15 cellular contexts compared by ENCODE assay signal in genomic region chr19:45920458-45920857, GRCh38. TPM values are rescaled to one million over a fixed set of nuclear protein-coding genes. Genes with fewer than 3 reads are reported as not detected.
DNase-seq lines count a peak whose midpoint lies in the region; ATAC-seq, FAIRE-seq and TF ChIP-seq lines count a peak whose summit lies in the region.
"Had no signal": no experiment of that assay in that cellular context is flagged by ENCODE, and none has a peak within 500 bp of the region (broad histone marks: within the 10 kb centered on the region; RNA-seq: fewer than 3 reads in every experiment).

No MANE protein-coding gene starts in this region.

- TF ChIP-seq POLR2A in HepG2 (IDR thresholded peaks at IDR 0.05; ENCODE audit: insufficient read depth in 1 of 2, low read depth in 2 of 2, low read length in 2 of 2), result no peak
- no peak for TF ChIP-seq POLR2A in right lobe of liver (IDR thresholded peaks at IDR 0.05)

- H3K4me2 ChIP-seq in HepG2 (ENCODE audit: low read depth, low read length), result peak overlapping the region; percentile 72

- H3K27ac Mint-ChIP-seq in activated T-helper 1 cell treated with anti-CD3 and anti-CD28 coated beads, Interleukin-12 subunit alpha, Interleukin-12 subunit beta, Interleukin-2, Interleukin-4 antibody, amounts not matched to agents 30 ng/mL and 10 ng/mL and 1 ng/mL, durations not matched to agents 14 hours and 24 hours and 36 hours, result no peak overlapping the region

- no peak overlapping the region for H3K9ac ChIP-seq in HepG2 (ENCODE audit: insufficient read depth, low read depth, low read length)

- peak overlapping the region; percentile 5 for H3K4me3 Mint-ChIP-seq in activated T-helper 1 cell treated with anti-CD3 and anti-CD28 coated beads, Interleukin-12 subunit alpha, Interleukin-12 subunit beta, Interleukin-2, Interleukin-4 antibody, amounts not matched to agents 30 ng/mL and 10 ng/mL and 1 ng/mL, durations not matched to agents 14 hours and 24 hours and 36 hours

- peaks cover 9% of the 10 kb centered on the region for H3K27me3 Mint-ChIP-seq in activated T-helper 1 cell treated with anti-CD3 and anti-CD28 coated beads, Interleukin-12 subunit alpha, Interleukin-12 subunit beta, Interleukin-2, Interleukin-4 antibody, amounts not matched to agents 30 ng/mL and 10 ng/mL and 1 ng/mL, durations not matched to agents 14 hours and 24 hours and 36 hours (ENCODE audit: insufficient read depth)

- no peak for TF ChIP-seq CTCF in HepG2 (CRISPR knock-in tag; IDR thresholded peaks at IDR 0.05)
- TF ChIP-seq CTCF in right lobe of liver (IDR thresholded peaks at IDR 0.05), result no peak

- in situ Hi-C loops in HepG2 (cut with HindIII; ENCODE audit: extremely low pct_ligation_motif_present, low pct_unique_long_range_greater_than_20kb), result no loop called here

- DNase-seq in HepG2 (ENCODE audit: low spot score) (no peak), right lobe of liver (no peak), HuH-7.5 (ENCODE audit: low spot score) (no peak)
- DNase-seq in activated T-helper 1 cell treated with anti-CD3 and anti-CD28 coated beads, Interleukin-12 subunit alpha, Interleukin-12 subunit beta, Interleukin-2, Interleukin-4 antibody, amounts not matched to agents 30 ng/mL and 10 ng/mL and 1 ng/mL, durations not matched to agents 14 hours and 24 hours and 36 hours (ENCODE audit: low spot score), result no peak
- DNase-seq: activated naive CD4-positive, alpha-beta T cell treated with anti-CD3 and anti-CD28 coated beads, Interleukin-2, amount 50 U/mL, for 16 hours; erythroblast; KG1; NCI-H187 treated with DMSO at 0.1 percent for 48 hours; sigmoid colon had no signal

- no peaks in the 10 kb centered on the region for H3K9me3 Mint-ChIP-seq in activated T-helper 1 cell treated with anti-CD3 and anti-CD28 coated beads, Interleukin-12 subunit alpha, Interleukin-12 subunit beta, Interleukin-2, Interleukin-4 antibody, amounts not matched to agents 30 ng/mL and 10 ng/mL and 1 ng/mL, durations not matched to agents 14 hours and 24 hours and 36 hours

- no peak overlapping the region for H2AFZ ChIP-seq in HepG2 (ENCODE audit: low read length)

- BruUV-seq in HepG2 (replicated peaks; lab: Mats Ljungman, UMichigan), result no TSS peak

- TF ChIP-seq EP300 in HepG2 (IDR thresholded peaks at IDR 0.05; ENCODE audit: low read depth in 2 of 2, low read length in 2 of 2) (no peak), HepG2 (CRISPR knock-in tag; IDR thresholded peaks at IDR 0.05; ENCODE audit: borderline replicate concordance) (no peak)

- no peak overlapping the region for H3K27ac ChIP-seq in HepG2 (ENCODE audit: extremely low read length, insufficient read depth, low read length)
- H3K27ac ChIP-seq in right lobe of liver, result no peak overlapping the region
- H3K27ac ChIP-seq in temporal lobe (ENCODE audit: low read depth, low read length), result peak overlapping the region; percentile 75
- H3K27ac ChIP-seq: sigmoid colon had no signal

- H3K4me3 ChIP-seq in HepG2 (replicated peaks in 1 of 3; ENCODE audit: insufficient read depth in 1 of 3, low read depth in 2 of 3, low read length in 3 of 3) (peak overlapping the region in 1 of 3 experiments; percentile 37; a peak in 1 of 6 replicates), right lobe of liver (no peak overlapping the region)
- H3K4me3 ChIP-seq: sigmoid colon had no signal

- no peaks in the 10 kb centered on the region for H3K79me2 ChIP-seq in HepG2 (ENCODE audit: insufficient read depth, low read length)

- no peaks in the 10 kb centered on the region for H4K20me1 ChIP-seq in HepG2 (ENCODE audit: insufficient read depth, low read length)

- intact Hi-C loops in HepG2 (cut with micrococcal nuclease; ENCODE audit: unreplicated experiment) (loop anchor here (10.0 kb wide), 1 partner anchor 74 kb away; the partner anchor contains the start of gene CCDC61), right lobe of liver (cut with DNase I) (no loop called here)
- intact Hi-C loops in activated T-helper 1 cell treated with anti-CD3 and anti-CD28 coated beads, Interleukin-12 subunit alpha, Interleukin-12 subunit beta, Interleukin-2, Interleukin-4 antibody, amounts not matched to agents 30 ng/mL and 10 ng/mL and 1 ng/mL, durations not matched to agents 14 hours and 24 hours and 36 hours (cut with micrococcal nuclease), result no loop called here

- no peaks in the 10 kb centered on the region for H3K9me3 ChIP-seq in HepG2 (ENCODE audit: low read length)
- no peaks in the 10 kb centered on the region for H3K9me3 ChIP-seq in right lobe of liver
- H3K9me3 ChIP-seq: sigmoid colon had no signal

- H3K4me1 ChIP-seq in HepG2 (ENCODE audit: insufficient read depth, low read length), result peaks cover 24% of the 10 kb centered on the region
- no peaks in the 10 kb centered on the region for H3K4me1 ChIP-seq in right lobe of liver
- H3K4me1 ChIP-seq: sigmoid colon had no signal

- WGBS in HepG2 (ENCODE audit: low lambda C conversion rate), result 41% methylated on average over 8 of the region's 8 CpGs
- 63% methylated on average over 3 of the region's 8 CpGs for WGBS in right lobe of liver (ENCODE audit: insufficient coverage, low coverage, low lambda C conversion rate, missing lambda C conversion rate)

- peaks cover 0 to 11% of the 10 kb centered on the region in 2 experiments; a peak in 2 of 5 replicates for H3K27me3 ChIP-seq in HepG2 (ENCODE audit: control insufficient read depth in 1 of 2, insufficient read depth in 2 of 2, low read length in 2 of 2)
- H3K27me3 ChIP-seq in right lobe of liver, result no peaks in the 10 kb centered on the region

- no peak for FAIRE-seq in HepG2 (lab: Jason Lieb, UNC)

- no peaks in the 10 kb centered on the region for H3K36me3 ChIP-seq in HepG2 (replicated peaks in 1 of 2; ENCODE audit: control insufficient read depth in 1 of 2, insufficient read depth in 2 of 2, low read length in 2 of 2)
- no peaks in the 10 kb centered on the region for H3K36me3 ChIP-seq in right lobe of liver
- H3K36me3 ChIP-seq: sigmoid colon had no signal

- CTCF ChIA-PET in HepG2 (lab: Yijun Ruan, JAX; ENCODE audit: low intra/inter-chr PET ratio, low total read pairs), result no interaction called here

- ATAC-seq in HepG2 (no peak), right lobe of liver (no peak), HG03039 (IDR thresholded peaks at IDR 0.05; ENCODE audit: unreplicated experiment) (no peak)
- ATAC-seq: activated CD4-positive, CD25-positive, alpha-beta regulatory T cell treated with anti-CD3 and anti-CD28 coated beads, Interleukin-2, amount 50 U/mL, for 24 hours; SK-N-SH treated with all-trans-retinoic acid at 6 μM for 48 hours had no signal

- no peak for TF ChIP-seq RAD21 in HepG2 (CRISPR knock-in tag; IDR thresholded peaks at IDR 0.05)

- H3K4me1 Mint-ChIP-seq in activated T-helper 1 cell treated with anti-CD3 and anti-CD28 coated beads, Interleukin-12 subunit alpha, Interleukin-12 subunit beta, Interleukin-2, Interleukin-4 antibody, amounts not matched to agents 30 ng/mL and 10 ng/mL and 1 ng/mL, durations not matched to agents 14 hours and 24 hours and 36 hours (ENCODE audit: low read depth), result peaks cover 38% of the 10 kb centered on the region

- no peaks in the 10 kb centered on the region for H3K36me3 Mint-ChIP-seq in activated T-helper 1 cell treated with anti-CD3 and anti-CD28 coated beads, Interleukin-12 subunit alpha, Interleukin-12 subunit beta, Interleukin-2, Interleukin-4 antibody, amounts not matched to agents 30 ng/mL and 10 ng/mL and 1 ng/mL, durations not matched to agents 14 hours and 24 hours and 36 hours (ENCODE audit: low read depth)

- POLR2A ChIA-PET in HepG2 (lab: Yijun Ruan, JAX), result no interaction called here

RNA-seq across cellular contexts. Expression of gene NANOS2, which starts 5.9 kb away (rescaled TPM):
- total RNA-seq in HepG2 (2016; rRNA removed; fragmentation: Illumina TruSeq; extraction: Trizol) (not detected in 2 replicates), right lobe of liver (not detected), temporal lobe (not detected)
- total RNA-seq in HepG2 (2016; cell fraction: cytosol; rRNA removed; fragmentation: Illumina TruSeq; extraction: Trizol; ENCODE audit: low read depth), result not detected in 2 replicates
- not detected in 2 replicates for total RNA-seq in HepG2 (2016; cell fraction: insoluble cytoplasmic fraction; rRNA removed; fragmentation: Illumina TruSeq; extraction: Trizol)
- not detected in 2 replicates for total RNA-seq in HepG2 (2016; cell fraction: membrane; rRNA removed; fragmentation: Illumina TruSeq; extraction: Trizol)
- total RNA-seq in HepG2 (2016; cell fraction: nucleus; rRNA removed; fragmentation: Illumina TruSeq; extraction: Trizol), result not detected in 2 replicates
- not detected in 2 replicates for polyA plus RNA-seq in HepG2 (2011; rRNA removed)
- not detected in 2 replicates for polyA plus RNA-seq in HepG2 (2011; cell fraction: cytosol; rRNA removed)
- 0.07 TPM in 1 of 2 replicates, not detected in the other for polyA plus RNA-seq in HepG2 (2011; cell fraction: nucleus; rRNA removed)
- polyA plus RNA-seq in HepG2 (2012), result not detected in 2 replicates
- polyA plus RNA-seq in HepG2 (2016; cell fraction: cytosol; fragmentation: Illumina TruSeq; extraction: Trizol; ENCODE audit: low read depth), result not detected in 2 replicates
- not detected in 2 replicates for polyA plus RNA-seq in HepG2 (2016; cell fraction: insoluble cytoplasmic fraction; fragmentation: Illumina TruSeq; extraction: Trizol; ENCODE audit: low read depth)
- polyA plus RNA-seq in HepG2 (2016; cell fraction: membrane; fragmentation: Illumina TruSeq; extraction: Trizol; ENCODE audit: low read depth), result not detected in 2 replicates
- polyA plus RNA-seq in HepG2 (2016; cell fraction: nucleus; fragmentation: Illumina TruSeq; extraction: Trizol; ENCODE audit: insufficient read depth, low read depth), result not detected in 2 replicates
- not detected in 2 replicates for polyA minus RNA-seq in HepG2 (2011; rRNA and poly(A)+ RNA removed; ENCODE audit: low replicate concordance)
- polyA minus RNA-seq in HepG2 (2011; cell fraction: cytosol; rRNA and poly(A)+ RNA removed), result not detected in 2 replicates
- not detected in 2 replicates for polyA minus RNA-seq in HepG2 (2011; cell fraction: nucleus; rRNA and poly(A)+ RNA removed)
- not detected in 2 replicates for total RNA-seq in activated T-helper 1 cell treated with anti-CD3 and anti-CD28 coated beads, Interleukin-12 subunit alpha, Interleukin-12 subunit beta, Interleukin-2, Interleukin-4 antibody, amounts not matched to agents 30 ng/mL and 10 ng/mL and 1 ng/mL, durations not matched to agents 14 hours and 24 hours and 36 hours
- total RNA-seq: cerebellum, lower leg skin, sigmoid colon had no signal

RNA-seq across cellular contexts. Expression of gene MYPOP, which starts 18.0 kb away (rescaled TPM):
- 2.7 TPM in 2 replicates for total RNA-seq in HepG2 (2016; rRNA removed; fragmentation: Illumina TruSeq; extraction: Trizol)
- 4.3 and 5.1 TPM in 2 replicates for total RNA-seq in HepG2 (2016; cell fraction: cytosol; rRNA removed; fragmentation: Illumina TruSeq; extraction: Trizol; ENCODE audit: low read depth)
- 1.9 and 2.9 TPM in 2 replicates for total RNA-seq in HepG2 (2016; cell fraction: insoluble cytoplasmic fraction; rRNA removed; fragmentation: Illumina TruSeq; extraction: Trizol)
- total RNA-seq in HepG2 (2016; cell fraction: membrane; rRNA removed; fragmentation: Illumina TruSeq; extraction: Trizol), result 9.0 and 9.5 TPM in 2 replicates
- total RNA-seq in HepG2 (2016; cell fraction: nucleus; rRNA removed; fragmentation: Illumina TruSeq; extraction: Trizol), result 2.3 and 2.8 TPM in 2 replicates
- 2.2 and 2.3 TPM in 2 replicates for polyA plus RNA-seq in HepG2 (2011; rRNA removed)
- 1.5 and 1.6 TPM in 2 replicates for polyA plus RNA-seq in HepG2 (2011; cell fraction: cytosol; rRNA removed)
- polyA plus RNA-seq in HepG2 (2011; cell fraction: nucleus; rRNA removed), result 5.0 and 5.9 TPM in 2 replicates
- polyA plus RNA-seq in HepG2 (2012), result 5.1 and 6.0 TPM in 2 replicates
- 21.8 and 22.7 TPM in 2 replicates for polyA plus RNA-seq in HepG2 (2016; cell fraction: cytosol; fragmentation: Illumina TruSeq; extraction: Trizol; ENCODE audit: low read depth)
- 6.5 and 9.2 TPM in 2 replicates for polyA plus RNA-seq in HepG2 (2016; cell fraction: insoluble cytoplasmic fraction; fragmentation: Illumina TruSeq; extraction: Trizol; ENCODE audit: low read depth)
- polyA plus RNA-seq in HepG2 (2016; cell fraction: membrane; fragmentation: Illumina TruSeq; extraction: Trizol; ENCODE audit: low read depth), result 27.3 and 32.0 TPM in 2 replicates
- polyA plus RNA-seq in HepG2 (2016; cell fraction: nucleus; fragmentation: Illumina TruSeq; extraction: Trizol; ENCODE audit: insufficient read depth, low read depth), result 16.7 and 17.0 TPM in 2 replicates
- polyA minus RNA-seq in HepG2 (2011; rRNA and poly(A)+ RNA removed; ENCODE audit: low replicate concordance), result 0.23 and 1.9 TPM in 2 replicates
- 2.7 and 2.8 TPM in 2 replicates for polyA minus RNA-seq in HepG2 (2011; cell fraction: cytosol; rRNA and poly(A)+ RNA removed)
- 2.4 TPM in 2 replicates for polyA minus RNA-seq in HepG2 (2011; cell fraction: nucleus; rRNA and poly(A)+ RNA removed)
- total RNA-seq in right lobe of liver, result 1 to 10 TPM; 2.5 to 5.2 (median 3.9) TPM
- 6.9 and 7.2 TPM in 2 replicates for total RNA-seq in activated T-helper 1 cell treated with anti-CD3 and anti-CD28 coated beads, Interleukin-12 subunit alpha, Interleukin-12 subunit beta, Interleukin-2, Interleukin-4 antibody, amounts not matched to agents 30 ng/mL and 10 ng/mL and 1 ng/mL, durations not matched to agents 14 hours and 24 hours and 36 hours
- total RNA-seq in temporal lobe, result 0.98 TPM

RNA-seq across cellular contexts. Expression of gene IRF2BP1, which starts 34.5 kb away (rescaled TPM):
- total RNA-seq in HepG2 (2016; rRNA removed; fragmentation: Illumina TruSeq; extraction: Trizol) (9.7 and 14.3 TPM in 2 replicates), right lobe of liver (10 to 100 TPM; 12.8 to 21.5 (median 15.5) TPM), temporal lobe (20.9 TPM)
- 2.8 and 3.4 TPM in 2 replicates for total RNA-seq in HepG2 (2016; cell fraction: cytosol; rRNA removed; fragmentation: Illumina TruSeq; extraction: Trizol; ENCODE audit: low read depth)
- 10.5 and 13.6 TPM in 2 replicates for total RNA-seq in HepG2 (2016; cell fraction: insoluble cytoplasmic fraction; rRNA removed; fragmentation: Illumina TruSeq; extraction: Trizol)
- total RNA-seq in HepG2 (2016; cell fraction: membrane; rRNA removed; fragmentation: Illumina TruSeq; extraction: Trizol), result 8.1 and 9.5 TPM in 2 replicates
- total RNA-seq in HepG2 (2016; cell fraction: nucleus; rRNA removed; fragmentation: Illumina TruSeq; extraction: Trizol), result 5.7 and 6.8 TPM in 2 replicates
- 4.3 and 6.1 TPM in 2 replicates for polyA plus RNA-seq in HepG2 (2011; rRNA removed)
- 4.2 and 8.1 TPM in 2 replicates for polyA plus RNA-seq in HepG2 (2011; cell fraction: cytosol; rRNA removed)
- 6.3 and 6.9 TPM in 2 replicates for polyA plus RNA-seq in HepG2 (2011; cell fraction: nucleus; rRNA removed)
- polyA plus RNA-seq in HepG2 (2012), result 6.9 and 7.1 TPM in 2 replicates
- 2.7 TPM in 2 replicates for polyA plus RNA-seq in HepG2 (2016; cell fraction: cytosol; fragmentation: Illumina TruSeq; extraction: Trizol; ENCODE audit: low read depth)
- polyA plus RNA-seq in HepG2 (2016; cell fraction: insoluble cytoplasmic fraction; fragmentation: Illumina TruSeq; extraction: Trizol; ENCODE audit: low read depth), result 13.7 and 14.2 TPM in 2 replicates
- polyA plus RNA-seq in HepG2 (2016; cell fraction: membrane; fragmentation: Illumina TruSeq; extraction: Trizol; ENCODE audit: low read depth), result 5.9 and 6.5 TPM in 2 replicates
- polyA plus RNA-seq in HepG2 (2016; cell fraction: nucleus; fragmentation: Illumina TruSeq; extraction: Trizol; ENCODE audit: insufficient read depth, low read depth), result 10.3 and 12.1 TPM in 2 replicates
- 9.0 and 16.6 TPM in 2 replicates for polyA minus RNA-seq in HepG2 (2011; rRNA and poly(A)+ RNA removed; ENCODE audit: low replicate concordance)
- 10.0 and 10.9 TPM in 2 replicates for polyA minus RNA-seq in HepG2 (2011; cell fraction: cytosol; rRNA and poly(A)+ RNA removed)
- polyA minus RNA-seq in HepG2 (2011; cell fraction: nucleus; rRNA and poly(A)+ RNA removed), result 5.2 and 7.0 TPM in 2 replicates
- total RNA-seq in activated T-helper 1 cell treated with anti-CD3 and anti-CD28 coated beads, Interleukin-12 subunit alpha, Interleukin-12 subunit beta, Interleukin-2, Interleukin-4 antibody, amounts not matched to agents 30 ng/mL and 10 ng/mL and 1 ng/mL, durations not matched to agents 14 hours and 24 hours and 36 hours, result 20.9 and 21.5 TPM in 2 replicates

RNA-seq across cellular contexts. Expression of gene NOVA2, which starts 53.2 kb away (rescaled TPM):
- total RNA-seq in HepG2 (2016; rRNA removed; fragmentation: Illumina TruSeq; extraction: Trizol), result not detected in 2 replicates
- not detected in 2 replicates for total RNA-seq in HepG2 (2016; cell fraction: cytosol; rRNA removed; fragmentation: Illumina TruSeq; extraction: Trizol; ENCODE audit: low read depth)
- total RNA-seq in HepG2 (2016; cell fraction: insoluble cytoplasmic fraction; rRNA removed; fragmentation: Illumina TruSeq; extraction: Trizol), result not detected in 2 replicates
- not detected in 2 replicates for total RNA-seq in HepG2 (2016; cell fraction: membrane; rRNA removed; fragmentation: Illumina TruSeq; extraction: Trizol)
- not detected in 2 replicates for total RNA-seq in HepG2 (2016; cell fraction: nucleus; rRNA removed; fragmentation: Illumina TruSeq; extraction: Trizol)
- not detected in 2 replicates for polyA plus RNA-seq in HepG2 (2011; rRNA removed)
- not detected in 2 replicates for polyA plus RNA-seq in HepG2 (2011; cell fraction: cytosol; rRNA removed)
- not detected in 2 replicates for polyA plus RNA-seq in HepG2 (2011; cell fraction: nucleus; rRNA removed)
- not detected in 2 replicates for polyA plus RNA-seq in HepG2 (2012)
- not detected in 2 replicates for polyA plus RNA-seq in HepG2 (2016; cell fraction: cytosol; fragmentation: Illumina TruSeq; extraction: Trizol; ENCODE audit: low read depth)
- not detected in 2 replicates for polyA plus RNA-seq in HepG2 (2016; cell fraction: insoluble cytoplasmic fraction; fragmentation: Illumina TruSeq; extraction: Trizol; ENCODE audit: low read depth)
- not detected in 2 replicates for polyA plus RNA-seq in HepG2 (2016; cell fraction: membrane; fragmentation: Illumina TruSeq; extraction: Trizol; ENCODE audit: low read depth)
- polyA plus RNA-seq in HepG2 (2016; cell fraction: nucleus; fragmentation: Illumina TruSeq; extraction: Trizol; ENCODE audit: insufficient read depth, low read depth), result not detected in 2 replicates
- not detected in 2 replicates for polyA minus RNA-seq in HepG2 (2011; rRNA and poly(A)+ RNA removed; ENCODE audit: low replicate concordance)
- polyA minus RNA-seq in HepG2 (2011; cell fraction: cytosol; rRNA and poly(A)+ RNA removed), result not detected in 2 replicates
- polyA minus RNA-seq in HepG2 (2011; cell fraction: nucleus; rRNA and poly(A)+ RNA removed), result not detected in 2 replicates
- 1 to 10 TPM in 2 of 6 experiments, under 1 TPM in 4; 0.66 to 2.5 (median 0.85) TPM for total RNA-seq in right lobe of liver
- total RNA-seq in activated T-helper 1 cell treated with anti-CD3 and anti-CD28 coated beads, Interleukin-12 subunit alpha, Interleukin-12 subunit beta, Interleukin-2, Interleukin-4 antibody, amounts not matched to agents 30 ng/mL and 10 ng/mL and 1 ng/mL, durations not matched to agents 14 hours and 24 hours and 36 hours, result not detected in 2 replicates
- 19.7 TPM for total RNA-seq in temporal lobe

RNA-seq across cellular contexts. Expression of gene FOXA3, which starts 56.3 kb away (rescaled TPM):
- total RNA-seq in HepG2 (2016; rRNA removed; fragmentation: Illumina TruSeq; extraction: Trizol), result 27.6 and 29.8 TPM in 2 replicates
- total RNA-seq in HepG2 (2016; cell fraction: cytosol; rRNA removed; fragmentation: Illumina TruSeq; extraction: Trizol; ENCODE audit: low read depth), result 18.2 and 19.5 TPM in 2 replicates
- total RNA-seq in HepG2 (2016; cell fraction: insoluble cytoplasmic fraction; rRNA removed; fragmentation: Illumina TruSeq; extraction: Trizol), result 27.8 and 29.1 TPM in 2 replicates
- total RNA-seq in HepG2 (2016; cell fraction: membrane; rRNA removed; fragmentation: Illumina TruSeq; extraction: Trizol), result 34.4 and 34.7 TPM in 2 replicates
- 12.7 and 14.6 TPM in 2 replicates for total RNA-seq in HepG2 (2016; cell fraction: nucleus; rRNA removed; fragmentation: Illumina TruSeq; extraction: Trizol)
- 47.6 and 61.6 TPM in 2 replicates for polyA plus RNA-seq in HepG2 (2011; rRNA removed)
- polyA plus RNA-seq in HepG2 (2011; cell fraction: cytosol; rRNA removed), result 51.9 and 75.3 TPM in 2 replicates
- polyA plus RNA-seq in HepG2 (2011; cell fraction: nucleus; rRNA removed), result 17.5 and 27.3 TPM in 2 replicates
- polyA plus RNA-seq in HepG2 (2012), result 16.1 and 27.5 TPM in 2 replicates
- polyA plus RNA-seq in HepG2 (2016; cell fraction: cytosol; fragmentation: Illumina TruSeq; extraction: Trizol; ENCODE audit: low read depth), result 12.4 and 15.4 TPM in 2 replicates
- polyA plus RNA-seq in HepG2 (2016; cell fraction: insoluble cytoplasmic fraction; fragmentation: Illumina TruSeq; extraction: Trizol; ENCODE audit: low read depth), result 32.3 and 32.7 TPM in 2 replicates
- polyA plus RNA-seq in HepG2 (2016; cell fraction: membrane; fragmentation: Illumina TruSeq; extraction: Trizol; ENCODE audit: low read depth), result 19.9 and 23.8 TPM in 2 replicates
- 23.8 and 24.4 TPM in 2 replicates for polyA plus RNA-seq in HepG2 (2016; cell fraction: nucleus; fragmentation: Illumina TruSeq; extraction: Trizol; ENCODE audit: insufficient read depth, low read depth)
- 0.42 and 103 TPM in 2 replicates for polyA minus RNA-seq in HepG2 (2011; rRNA and poly(A)+ RNA removed; ENCODE audit: low replicate concordance)
- 27.8 and 30.5 TPM in 2 replicates for polyA minus RNA-seq in HepG2 (2011; cell fraction: cytosol; rRNA and poly(A)+ RNA removed)
- 7.2 and 12.8 TPM in 2 replicates for polyA minus RNA-seq in HepG2 (2011; cell fraction: nucleus; rRNA and poly(A)+ RNA removed)
- total RNA-seq in right lobe of liver, result 10 to 100 TPM; 18.2 to 36.1 (median 25.3) TPM
- 0.27 and 0.34 TPM in 2 replicates for total RNA-seq in activated T-helper 1 cell treated with anti-CD3 and anti-CD28 coated beads, Interleukin-12 subunit alpha, Interleukin-12 subunit beta, Interleukin-2, Interleukin-4 antibody, amounts not matched to agents 30 ng/mL and 10 ng/mL and 1 ng/mL, durations not matched to agents 14 hours and 24 hours and 36 hours
- total RNA-seq in temporal lobe, result not detected
- total RNA-seq: cerebellum had no signal
